Comparison of ENCODE assay signal across 17 cellular contexts in genomic region chr15:73794501-73795133, GRCh38. TPM values are rescaled to one million over a fixed set of nuclear protein-coding genes. Genes with fewer than 3 reads are reported as not detected.
DNase-seq lines count a peak whose midpoint lies in the region; ATAC-seq, FAIRE-seq and TF ChIP-seq lines count a peak whose summit lies in the region.
"Had no signal": no experiment of that assay in that cellular context is flagged by ENCODE, and none has a peak within 500 bp of the region (broad histone marks: within the 10 kb centered on the region; RNA-seq: fewer than 3 reads in every experiment).

No MANE protein-coding gene starts in this region.

- TF ChIP-seq CTCF in HepG2 (CRISPR knock-in tag; IDR thresholded peaks at IDR 0.05) (no peak), right lobe of liver (IDR thresholded peaks at IDR 0.05) (no peak), PC-3 (conservative IDR thresholded peaks at IDR 0.05; ENCODE audit: low read depth, low read length) (no peak), H1 (IDR thresholded peaks at IDR 0.05; ENCODE audit: control extremely low read depth in 1 of 3, insufficient read depth in 1 of 3, low read depth in 1 of 3, low read length in 3 of 3) (no peak)

- H3F3A ChIP-seq in PC-3 (ENCODE audit: low read length, unreplicated experiment) = no peaks in the 10 kb centered on the region

- H2AK5ac ChIP-seq in H1 (ENCODE audit: low read depth, low read length) = no peak overlapping the region

- 37% methylated on average over 3 of the region's 5 CpGs for WGBS in HepG2 (ENCODE audit: low lambda C conversion rate)
- 73% methylated on average over 3 of the region's 5 CpGs for WGBS in right lobe of liver (ENCODE audit: insufficient coverage, low coverage, low lambda C conversion rate, missing lambda C conversion rate)
- 75% methylated on average over 5 of the region's 5 CpGs; no CpG with 5 or more reads in 1 of the 2 experiments for WGBS in H1 (ENCODE audit: extremely low coverage in 1 of 2, insufficient coverage in 1 of 2, insufficient read length in 1 of 2, insufficient replicate concordance in 2 of 2, low coverage in 1 of 2, low lambda C conversion rate in 2 of 2, missing lambda C conversion rate in 1 of 2), 2 experiments

- H3K27ac ChIP-seq in HepG2 (ENCODE audit: extremely low read length, insufficient read depth, low read length) (no peak overlapping the region), right lobe of liver (no peak overlapping the region), PC-3 (ENCODE audit: low read length) (no peak overlapping the region), H1 (ENCODE audit: low read depth, low read length) (no peak overlapping the region)
- H3K27ac ChIP-seq: KMS-11, ovary, RWPE1 had no signal

- TF ChIP-seq EP300 in HepG2 (IDR thresholded peaks at IDR 0.05; ENCODE audit: low read depth in 2 of 2, low read length in 2 of 2) = no peak
- TF ChIP-seq EP300 in HepG2 (CRISPR knock-in tag; IDR thresholded peaks at IDR 0.05; ENCODE audit: borderline replicate concordance) = no peak
- TF ChIP-seq EP300 in H1 (IDR thresholded peaks at IDR 0.05; ENCODE audit: borderline replicate concordance in 1 of 2, low read depth in 2 of 2, low read length in 2 of 2) = no peak

- H3K27me3 Mint-ChIP-seq in T-helper 17 cell = peaks cover 31% of the 10 kb centered on the region

- H3K4ac ChIP-seq in H1 (replicated peaks; ENCODE audit: insufficient read length, low read depth, low read length) = no peak overlapping the region

- H3K27me3 ChIP-seq in HepG2 (ENCODE audit: control insufficient read depth in 1 of 2, insufficient read depth in 2 of 2, low read length in 2 of 2) = peaks cover 1 to 8% of the 10 kb centered on the region in 2 experiments; a peak in 2 of 5 replicates
- H3K27me3 ChIP-seq in right lobe of liver = no peaks in the 10 kb centered on the region
- H3K27me3 ChIP-seq in PC-3 (ENCODE audit: low read length) = no peaks in the 10 kb centered on the region
- H3K27me3 ChIP-seq in H1 (replicated peaks in 1 of 4; ENCODE audit: control insufficient read depth in 3 of 4, extremely low read depth in 1 of 4, insufficient read depth in 3 of 4, low read length in 3 of 4) = no peaks in the 10 kb centered on the region; a peak in 1 of 7 replicates
- H3K27me3 ChIP-seq: ovary had no signal

- TF ChIP-seq RAD21 in HepG2 (CRISPR knock-in tag; IDR thresholded peaks at IDR 0.05) (no peak), H1 (IDR thresholded peaks at IDR 0.05 in 1 of 2, conservative IDR thresholded peaks at IDR 0.05 in 1 of 2; ENCODE audit: low read depth in 2 of 2, low read length in 2 of 2) (no peak)

- in situ Hi-C loops in HepG2 (cut with HindIII; ENCODE audit: extremely low pct_ligation_motif_present, low pct_unique_long_range_greater_than_20kb) = no loop called here

- no peak overlapping the region for H3K4me3 ChIP-seq in HepG2 (replicated peaks in 1 of 3; ENCODE audit: insufficient read depth in 1 of 3, low read depth in 2 of 3, low read length in 3 of 3)
- no peak overlapping the region for H3K4me3 ChIP-seq in right lobe of liver
- no peak overlapping the region for H3K4me3 ChIP-seq in PC-3 (ENCODE audit: low read length)
- H3K4me3 ChIP-seq in H1 (ENCODE audit: extremely low read depth in 1 of 4, insufficient read depth in 2 of 4, low read depth in 3 of 4, low read length in 4 of 4) = no peak overlapping the region
- H3K4me3 ChIP-seq: ovary had no signal

- ATAC-seq in HepG2 (no peak), right lobe of liver (no peak), PC-3 (peak; percentile 13; the same call in 1 of the 2 replicates), T-helper 17 cell (no peak), GM18858 (IDR thresholded peaks at IDR 0.05; ENCODE audit: unreplicated experiment) (no peak)

- H3K9me3 ChIP-seq in HepG2 (ENCODE audit: low read length) = no peaks in the 10 kb centered on the region
- H3K9me3 ChIP-seq in right lobe of liver = no peaks in the 10 kb centered on the region
- no peaks in the 10 kb centered on the region for H3K9me3 ChIP-seq in PC-3 (ENCODE audit: low read length)
- H3K9me3 ChIP-seq in H1 (ENCODE audit: insufficient read depth in 2 of 2, low read depth in 1 of 2, low read length in 1 of 2) = no peaks in the 10 kb centered on the region
- H3K9me3 ChIP-seq in T-helper 17 cell (ENCODE audit: control insufficient read depth, low read length, poor library complexity, severe bottlenecking) = no peaks in the 10 kb centered on the region
- H3K9me3 ChIP-seq: ovary had no signal

- H3K4me2 ChIP-seq in HepG2 (ENCODE audit: low read depth, low read length) = no peak overlapping the region
- no peak overlapping the region for H3K4me2 ChIP-seq in PC-3 (ENCODE audit: low read length)
- H3K4me2 ChIP-seq in H1 (ENCODE audit: insufficient read depth in 1 of 2, low read depth in 2 of 2, low read length in 2 of 2) = no peak overlapping the region
- H3K4me2 ChIP-seq: KMS-11 had no signal

- no peak overlapping the region for H3K18ac ChIP-seq in H1 (ENCODE audit: extremely low read depth, low read length)

- H3K56ac ChIP-seq in H1 (replicated peaks; ENCODE audit: insufficient read length, low read depth, low read length) = no peak overlapping the region

- peaks cover under 1% of the 10 kb centered on the region for H3K4me1 Mint-ChIP-seq in T-helper 17 cell
- H3K4me1 Mint-ChIP-seq: activated naive CD8-positive, alpha-beta T cell treated with anti-CD3 and anti-CD28 coated beads for 36 hours had no signal

- intact Hi-C loops in HepG2 (cut with micrococcal nuclease; ENCODE audit: unreplicated experiment) = no loop called here
- intact Hi-C loops in right lobe of liver (cut with DNase I) = no loop called here
- intact Hi-C loops in PC-3 (cut with micrococcal nuclease) = no loop called here

- H3K36me3 Mint-ChIP-seq in T-helper 17 cell (ENCODE audit: low read depth) = no peaks in the 10 kb centered on the region
- H3K36me3 Mint-ChIP-seq: activated naive CD8-positive, alpha-beta T cell treated with anti-CD3 and anti-CD28 coated beads for 36 hours had no signal

- H4K91ac ChIP-seq in H1 (replicated peaks; ENCODE audit: insufficient read length, low read length) = no peak overlapping the region

- no peak overlapping the region; the same call in 1 of the 2 replicates for H4K8ac ChIP-seq in H1 (ENCODE audit: extremely low read depth, insufficient read depth, low read length)

- no peaks in the 10 kb centered on the region for H3K9me2 ChIP-seq in PC-3 (replicated peaks; ENCODE audit: low read length)

- H2AFZ ChIP-seq in HepG2 (ENCODE audit: low read length) (no peak overlapping the region), PC-3 (ENCODE audit: low read length) (no peak overlapping the region), H1 (ENCODE audit: low read length) (no peak overlapping the region)

- TF ChIP-seq POLR2A in HepG2 (IDR thresholded peaks at IDR 0.05; ENCODE audit: insufficient read depth in 1 of 2, low read depth in 2 of 2, low read length in 2 of 2) (no peak), right lobe of liver (IDR thresholded peaks at IDR 0.05) (no peak), H1 (IDR thresholded peaks at IDR 0.05; ENCODE audit: control extremely low read depth in 1 of 2, low read depth in 2 of 2, low read length in 2 of 2) (no peak)

- no peak overlapping the region for H3K4me3 Mint-ChIP-seq in T-helper 17 cell
- H3K4me3 Mint-ChIP-seq: activated naive CD8-positive, alpha-beta T cell treated with anti-CD3 and anti-CD28 coated beads for 36 hours had no signal

- no peak for DNase-seq in HepG2 (ENCODE audit: low spot score)
- DNase-seq in right lobe of liver = no peak
- peak; percentile 54 for DNase-seq in PC-3
- no peak for DNase-seq in H1 (ENCODE audit: low read depth in 1 of 2, low spot score in 2 of 2)
- DNase-seq in urothelium cell line (ENCODE audit: low spot score) = peak; percentile 13
- DNase-seq in AG20443 (ENCODE audit: low spot score) = no peak
- DNase-seq in T-helper 17 cell = no peak
- DNase-seq: activated CD4-positive, alpha-beta T cell treated with anti-CD3 and anti-CD28 coated beads for 1 hour; activated naive CD8-positive, alpha-beta T cell treated with anti-CD3 and anti-CD28 coated beads for 36 hours; ovary; T-helper 1 cell; trophoblast cell had no signal

- FAIRE-seq in HepG2 (lab: Jason Lieb, UNC) (no peak), H1 (lab: Jason Lieb, UNC) (peak; percentile 32), urothelium cell line (lab: Jason Lieb, UNC) (no peak)
- FAIRE-seq: D721Med, endothelial cell of umbilical vein had no signal

- H3K14ac ChIP-seq in H1 (ENCODE audit: insufficient read length) = no peak overlapping the region

- no peak overlapping the region for H2BK12ac ChIP-seq in H1 (ENCODE audit: low read depth, low read length)

- no peak overlapping the region for H4K5ac ChIP-seq in H1 (ENCODE audit: insufficient read length, low read depth, low read length)

- H4K20me1 ChIP-seq in HepG2 (ENCODE audit: insufficient read depth, low read length) = no peaks in the 10 kb centered on the region
- no peaks in the 10 kb centered on the region for H4K20me1 ChIP-seq in PC-3 (ENCODE audit: low read length)
- H4K20me1 ChIP-seq in H1 (replicated peaks in 1 of 2; ENCODE audit: control insufficient read depth in 1 of 2, insufficient read depth in 2 of 2, low read length in 2 of 2) = no peaks in the 10 kb centered on the region

- POLR2A ChIA-PET in HepG2 (lab: Yijun Ruan, JAX) (no interaction called here), PC-3 (lab: Charles Lee; ENCODE audit: unreplicated experiment) (no interaction called here), H1 (lab: Charles Lee; ENCODE audit: partially characterized antibody) (interaction anchor here (0.8 to 1.4 kb wide), 2 partner anchors 27 to 161 kb away, joined by 3 to 5 read pairs; partner anchors contain the start of gene NPTN)

- no peak overlapping the region for H3K27ac Mint-ChIP-seq in T-helper 17 cell
- H3K27ac Mint-ChIP-seq: activated naive CD8-positive, alpha-beta T cell treated with anti-CD3 and anti-CD28 coated beads for 36 hours had no signal

- H3K36me3 ChIP-seq in HepG2 (replicated peaks in 1 of 2; ENCODE audit: control insufficient read depth in 1 of 2, insufficient read depth in 2 of 2, low read length in 2 of 2) = no peaks in the 10 kb centered on the region
- no peaks in the 10 kb centered on the region for H3K36me3 ChIP-seq in right lobe of liver
- H3K36me3 ChIP-seq in PC-3 (ENCODE audit: low read depth, low read length) = no peaks in the 10 kb centered on the region
- H3K36me3 ChIP-seq in H1 (ENCODE audit: control insufficient read depth in 2 of 4, insufficient read depth in 4 of 4, low read length in 3 of 4) = no peaks in the 10 kb centered on the region
- H3K36me3 ChIP-seq: ovary had no signal

- H3K4me1 ChIP-seq in HepG2 (ENCODE audit: insufficient read depth, low read length) (peaks cover 18% of the 10 kb centered on the region), right lobe of liver (no peaks in the 10 kb centered on the region), PC-3 (ENCODE audit: insufficient read depth, low read length) (no peaks in the 10 kb centered on the region), H1 (replicated peaks in 1 of 4; ENCODE audit: control insufficient read depth in 3 of 4, insufficient read depth in 4 of 4, low read length in 3 of 4) (peaks cover 0 to 9% (median under 1%) of the 10 kb centered on the region in 4 experiments; a peak in 3 of 7 replicates)

- BruUV-seq in HepG2 (replicated peaks; lab: Mats Ljungman, UMichigan) (no TSS peak), PC-3 (replicated peaks; lab: Mats Ljungman, UMichigan) (no TSS peak)

- H3K23me2 ChIP-seq in H1 (ENCODE audit: low read depth, low read length) = no peaks in the 10 kb centered on the region

- H3K9ac ChIP-seq in HepG2 (ENCODE audit: insufficient read depth, low read depth, low read length) = no peak overlapping the region
- no peak overlapping the region for H3K9ac ChIP-seq in PC-3 (ENCODE audit: low read length)
- no peak overlapping the region for H3K9ac ChIP-seq in H1 (replicated peaks in 1 of 4; ENCODE audit: extremely low read depth in 1 of 4, low read depth in 3 of 4, low read length in 3 of 4)
- H3K9ac ChIP-seq: KMS-11 had no signal

- H3K79me2 ChIP-seq in HepG2 (ENCODE audit: insufficient read depth, low read length) = no peaks in the 10 kb centered on the region
- H3K79me2 ChIP-seq in PC-3 (ENCODE audit: low read length) = no peaks in the 10 kb centered on the region
- no peaks in the 10 kb centered on the region for H3K79me2 ChIP-seq in H1 (ENCODE audit: control insufficient read depth in 1 of 2, insufficient read depth in 2 of 2, low read length in 2 of 2)

- H2BK20ac ChIP-seq in H1 (ENCODE audit: low read length) = peak overlapping the region; percentile 35; the same call in 1 of the 2 replicates

- H3K23ac ChIP-seq in H1 (ENCODE audit: insufficient read length) = no peak overlapping the region

- CTCF ChIA-PET in HepG2 (lab: Yijun Ruan, JAX; ENCODE audit: low intra/inter-chr PET ratio, low total read pairs) = no interaction called here
- CTCF ChIA-PET in PC-3 (lab: Charles Lee) = no interaction called here
- CTCF ChIA-PET in H1 (lab: Charles Lee; ENCODE audit: partially characterized antibody) = interaction anchor here (0.6 to 1.7 kb wide), 11 partner anchors 10 to 128 kb away, joined by 3 to 6 read pairs (median 3); no protein-coding TSS in a partner anchor

- no peak overlapping the region for H2BK120ac ChIP-seq in H1 (replicated peaks; ENCODE audit: low read depth, low read length)

- H2BK5ac ChIP-seq in H1 (ENCODE audit: low read depth, low read length) = no peak overlapping the region

- H2BK15ac ChIP-seq in H1 (ENCODE audit: low read length) = 0 out of 2 replicates have a peak overlapping the region, but pooled peaks have one; percentile 55

- no peaks in the 10 kb centered on the region for H3K79me1 ChIP-seq in H1 (ENCODE audit: low read depth, low read length)

RNA-seq across cellular contexts. Expression of gene INSYN1, which starts 41.5 kb away (rescaled TPM):
- total RNA-seq in HepG2 (2016; rRNA removed; fragmentation: Illumina TruSeq; extraction: Trizol) (not detected in 2 replicates), right lobe of liver (under 1 TPM; 0.25 to 0.68 (median 0.32) TPM), PC-3 (2014; rRNA removed) (not detected in 2 replicates), T-helper 17 cell (not detected)
- total RNA-seq in HepG2 (2016; cell fraction: cytosol; rRNA removed; fragmentation: Illumina TruSeq; extraction: Trizol; ENCODE audit: low read depth) = not detected in 2 replicates
- not detected in 2 replicates for total RNA-seq in HepG2 (2016; cell fraction: insoluble cytoplasmic fraction; rRNA removed; fragmentation: Illumina TruSeq; extraction: Trizol)
- total RNA-seq in HepG2 (2016; cell fraction: membrane; rRNA removed; fragmentation: Illumina TruSeq; extraction: Trizol) = not detected in 2 replicates
- total RNA-seq in HepG2 (2016; cell fraction: nucleus; rRNA removed; fragmentation: Illumina TruSeq; extraction: Trizol) = not detected in 2 replicates
- polyA plus RNA-seq in HepG2 (2011; rRNA removed) (not detected in 2 replicates), H1 (2011; rRNA removed) (7.2 and 11.6 TPM in 2 replicates)
- not detected in 2 replicates for polyA plus RNA-seq in HepG2 (2011; cell fraction: cytosol; rRNA removed)
- not detected in 2 replicates for polyA plus RNA-seq in HepG2 (2011; cell fraction: nucleus; rRNA removed)
- not detected in 2 replicates for polyA plus RNA-seq in HepG2 (2012)
- not detected in 2 replicates for polyA plus RNA-seq in HepG2 (2016; cell fraction: cytosol; fragmentation: Illumina TruSeq; extraction: Trizol; ENCODE audit: low read depth)
- polyA plus RNA-seq in HepG2 (2016; cell fraction: insoluble cytoplasmic fraction; fragmentation: Illumina TruSeq; extraction: Trizol; ENCODE audit: low read depth) = not detected in 2 replicates
- polyA plus RNA-seq in HepG2 (2016; cell fraction: membrane; fragmentation: Illumina TruSeq; extraction: Trizol; ENCODE audit: low read depth) = not detected in 2 replicates
- polyA plus RNA-seq in HepG2 (2016; cell fraction: nucleus; fragmentation: Illumina TruSeq; extraction: Trizol; ENCODE audit: insufficient read depth, low read depth) = not detected in 2 replicates
- not detected in 2 replicates for polyA minus RNA-seq in HepG2 (2011; rRNA and poly(A)+ RNA removed; ENCODE audit: low replicate concordance)
- not detected in 2 replicates for polyA minus RNA-seq in HepG2 (2011; cell fraction: cytosol; rRNA and poly(A)+ RNA removed)
- polyA minus RNA-seq in HepG2 (2011; cell fraction: nucleus; rRNA and poly(A)+ RNA removed) = not detected in 2 replicates
- total RNA-seq in H1 (2021; fragmentation: NEBNext Ultra II Directional; extraction: Animal tissue kit (Norgen Biotek cat#: 25700)) = 10.2 and 13.1 TPM in 2 replicates
- polyA plus RNA-seq in H1 (2011; cell fraction: cytosol; rRNA removed) = 12.0 TPM
- polyA plus RNA-seq in H1 (2011; cell fraction: nucleus; rRNA removed) = 50.9 TPM
- polyA plus RNA-seq in H1 (2012, experiment 1 of 2) = 4.2 to 8.2 TPM (median 6.5 TPM) in 4 replicates
- 4.0 TPM for polyA plus RNA-seq in H1 (2012, experiment 2 of 2)
- polyA plus RNA-seq in H1 (2013, experiment 1 of 2) = 6.3 TPM
- polyA plus RNA-seq in H1 (2013, experiment 2 of 2) = 6.0 TPM
- 2.1 and 2.9 TPM in 2 replicates for polyA minus RNA-seq in H1 (2011; rRNA and poly(A)+ RNA removed)
- polyA minus RNA-seq in H1 (2011; cell fraction: cytosol; rRNA and poly(A)+ RNA removed) = 3.2 TPM
- polyA minus RNA-seq in H1 (2011; cell fraction: nucleus; rRNA and poly(A)+ RNA removed) = 2.9 TPM
- total RNA-seq: activated naive CD8-positive, alpha-beta T cell treated with anti-CD3 and anti-CD28 coated beads for 36 hours had no signal

Comparison
In these comparisons a context has a peak if more than half of its experiments do, and no peak if none do; other contexts are left out.
1. DNase-seq: peak in PC-3 (single experiment) and urothelium cell line (single experiment); none in HepG2 (single experiment), right lobe of liver (0 of 3), H1 (0 of 2), AG20443 (single experiment) and T-helper 17 cell (0 of 3).
2. Of the 41 proteins assayed by ChIP-seq in both HepG2 and H1: peak only in HepG2: none; only in H1: KDM1A and YY1; in both: none; in neither: 38; mixed calls (peak in some experiments, not most) for 1.